In genomic region chr6:170460606-170461005, GRCh38 we compare ENCODE assay signal across 23 cellular contexts.
DNase-seq lines count a peak whose midpoint lies in the region; ATAC-seq and TF ChIP-seq lines count a peak whose summit lies in the region.
"Had no signal": no experiment of that assay in that cellular context is flagged by ENCODE, and none has a peak within 500 bp of the region (broad histone marks: within the 10 kb centered on the region; RNA-seq: fewer than 3 reads in every experiment).

No MANE protein-coding gene starts in this region.

- H3K4me2 ChIP-seq in BLaER1 treated with 17β-estradiol and CSF1 and Interleukin-3, amounts not matched to agents 10 nM and 100 nM = peak overlapping the region in 9 of 11 experiments; percentile 38 to 79 (median 64); a peak in 14 of 22 replicates

- no peak overlapping the region for H3K27ac Mint-ChIP-seq in stimulated activated naive CD8-positive, alpha-beta T cell treated with anti-CD3 and anti-CD28 coated beads, Interleukin-15, amount 100 ng/mL, for 72 hours
- H3K27ac Mint-ChIP-seq: HFFc6, IgD-negative memory B cell had no signal

- peaks cover 8 to 13% (median 11%) of the 10 kb centered on the region in 10 experiments; a peak in 17 of 20 replicates for H3K4me1 ChIP-seq in BLaER1 treated with 17β-estradiol and CSF1 and Interleukin-3, amounts not matched to agents 10 nM and 100 nM
- peaks cover 10% of the 10 kb centered on the region for H3K4me1 ChIP-seq in upper lobe of right lung

- H3K9me3 ChIP-seq in BLaER1 treated with 17β-estradiol and CSF1 and Interleukin-3, amounts not matched to agents 10 nM and 100 nM (replicated peaks in 1 of 11) = peaks cover 6 to 12% (median 8%) of the 10 kb centered on the region in 11 experiments; a peak in 21 of 22 replicates
- H3K9me3 ChIP-seq in upper lobe of right lung = no peaks in the 10 kb centered on the region

- ATAC-seq in upper lobe of right lung = no peak
- no peak for ATAC-seq in stimulated activated naive CD8-positive, alpha-beta T cell treated with anti-CD3 and anti-CD28 coated beads, Interleukin-15, amount 100 ng/mL, for 72 hours
- ATAC-seq: HCT116, HepG2 had no signal

- H3K27ac ChIP-seq in BLaER1 treated with 17β-estradiol and CSF1 and Interleukin-3, amounts not matched to agents 10 nM and 100 nM = no peak overlapping the region
- no peak overlapping the region for H3K27ac ChIP-seq in upper lobe of right lung
- H3K27ac ChIP-seq: HL-60 had no signal

- H3K4me3 Mint-ChIP-seq in stimulated activated naive CD8-positive, alpha-beta T cell treated with anti-CD3 and anti-CD28 coated beads, Interleukin-15, amount 100 ng/mL, for 72 hours = no peak overlapping the region
- H3K4me3 Mint-ChIP-seq: CD4-positive, CD25-positive, alpha-beta regulatory T cell had no signal

- no peak overlapping the region for H3K4me3 ChIP-seq in BLaER1 treated with 17β-estradiol and CSF1 and Interleukin-3, amounts not matched to agents 10 nM and 100 nM
- no peak overlapping the region for H3K4me3 ChIP-seq in upper lobe of right lung

- H3K36me3 ChIP-seq in BLaER1 treated with 17β-estradiol and CSF1 and Interleukin-3, amounts not matched to agents 10 nM and 100 nM = no peaks in the 10 kb centered on the region
- H3K36me3 ChIP-seq in upper lobe of right lung = no peaks in the 10 kb centered on the region

- H3K27me3 ChIP-seq in BLaER1 treated with 17β-estradiol and CSF1 and Interleukin-3, amounts not matched to agents 10 nM and 100 nM = no peaks in the 10 kb centered on the region
- no peaks in the 10 kb centered on the region for H3K27me3 ChIP-seq in upper lobe of right lung

- peaks cover 53% of the 10 kb centered on the region for H3K4me1 Mint-ChIP-seq in stimulated activated naive CD8-positive, alpha-beta T cell treated with anti-CD3 and anti-CD28 coated beads, Interleukin-15, amount 100 ng/mL, for 72 hours

- no peaks in the 10 kb centered on the region for H3K9me3 Mint-ChIP-seq in stimulated activated naive CD8-positive, alpha-beta T cell treated with anti-CD3 and anti-CD28 coated beads, Interleukin-15, amount 100 ng/mL, for 72 hours
- H3K9me3 Mint-ChIP-seq: CD8-positive, alpha-beta memory T cell; HFFc6 had no signal

- H3K27me3 Mint-ChIP-seq in stimulated activated naive CD8-positive, alpha-beta T cell treated with anti-CD3 and anti-CD28 coated beads, Interleukin-15, amount 100 ng/mL, for 72 hours = peaks cover 29% of the 10 kb centered on the region
- H3K27me3 Mint-ChIP-seq: CD4-positive, CD25-positive, alpha-beta regulatory T cell had no signal

- no peaks in the 10 kb centered on the region; a peak in 1 of 22 replicates for H4K20me1 ChIP-seq in BLaER1 treated with 17β-estradiol and CSF1 and Interleukin-3, amounts not matched to agents 10 nM and 100 nM

- intact Hi-C loops in upper lobe of right lung (cut with DNase I) = no loop called here

- no peak overlapping the region for H3K9ac ChIP-seq in BLaER1 treated with 17β-estradiol and CSF1 and Interleukin-3, amounts not matched to agents 10 nM and 100 nM

- no peak for TF ChIP-seq CTCF in upper lobe of right lung (IDR thresholded peaks at IDR 0.05)

- DNase-seq in M059J (ENCODE audit: low read depth) (peak; percentile 38), mesenteric fat pad (ENCODE audit: low spot score) (peak; percentile 47), upper lobe of right lung (peak; percentile 20), SKM-1 (lab: John Stamatoyannopoulos, UW; ENCODE audit: unreplicated experiment) (no peak), superior temporal gyrus (ENCODE audit: extremely low spot score) (no peak)
- no peak for DNase-seq in stimulated activated naive CD8-positive, alpha-beta T cell treated with anti-CD3 and anti-CD28 coated beads, Interleukin-15, amount 100 ng/mL, for 72 hours
- DNase-seq: AML-193; CD4-positive, CD25-positive, alpha-beta regulatory T cell; CD8-positive, alpha-beta memory T cell; COR-L47; DMS 273 treated with DMSO at 0.1 percent for 48 hours; DMS53; DND-41; GDM1; GOT3; H7; HFFc6; KBM-7 had no signal

Comparison
In these comparisons a context has a peak if more than half of its experiments do, and no peak if none do; other contexts are left out.
1. DNase-seq: peak in M059J (single experiment), mesenteric fat pad (single experiment) and upper lobe of right lung (single experiment); none in stimulated activated naive CD8-positive, alpha-beta T cell treated with anti-CD3 and anti-CD28 coated beads, Interleukin-15, amount 100 ng/mL, for 72 hours (0 of 2), SKM-1 (single experiment) and superior temporal gyrus (single experiment).